ENCODE assay signal across 8 cellular contexts in genomic region chr4:52712172-52712990, GRCh38. TPM values are rescaled to one million over a fixed set of nuclear protein-coding genes. Genes with fewer than 3 reads are reported as not detected.
DNase-seq lines count a peak whose midpoint lies in the region; ATAC-seq and TF ChIP-seq lines count a peak whose summit lies in the region.

No MANE protein-coding gene starts in this region.

- H3K4me1 Mint-ChIP-seq in activated B cell treated with CpG ODN at 0.5 μM for 24 hours (peaks cover 64% of the 10 kb centered on the region), immature natural killer cell (peaks cover 30 to 46% of the 10 kb centered on the region in 2 donors)

- peak overlapping the region; percentile 92 for H3K4me3 Mint-ChIP-seq in activated B cell treated with CpG ODN at 0.5 μM for 24 hours
- peak overlapping the region; percentile 86 to 91 (median 87) for H3K4me3 Mint-ChIP-seq in immature natural killer cell

- peaks cover 45% of the 10 kb centered on the region for H3K36me3 Mint-ChIP-seq in activated B cell treated with CpG ODN at 0.5 μM for 24 hours (ENCODE audit: low read depth)
- H3K36me3 Mint-ChIP-seq in immature natural killer cell = peaks cover 3 to 9% (median 3%) of the 10 kb centered on the region in 3 donors

- H3K27me3 Mint-ChIP-seq in activated B cell treated with CpG ODN at 0.5 μM for 24 hours (no peaks in the 10 kb centered on the region), immature natural killer cell (ENCODE audit: low read depth in 3 of 3) (peaks cover 0 to 6% (median 0%) of the 10 kb centered on the region in 3 donors)

- H3K27ac Mint-ChIP-seq in activated B cell treated with CpG ODN at 0.5 μM for 24 hours (peak overlapping the region; percentile 95), immature natural killer cell (peak overlapping the region in 5 of 6 donors; percentile 73 to 91 (median 82))

- POLR2A ChIA-PET in AG04450 (lab: Yijun Ruan, JAX) (interaction anchor here (0.6 to 2.3 kb wide), 10 partner anchors 9 to 1543 kb away, joined by 3 to 39 read pairs (median 4); partner anchors contain the start of gene USP46), activated B cell treated with CpG ODN at 0.5 μM for 24 hours (lab: Charles Lee) (interaction anchor here (0.6 to 3.7 kb wide), 21 partner anchors 8 to 1036 kb away, joined by 3 to 130 read pairs (median 5); partner anchors contain the start of genes DCUN1D4, ERVMER34-1, SGCB and USP46)

- H3K27ac ChIP-seq in AG04450 (ENCODE audit: low read depth, low read length) (peak overlapping the region; percentile 33), caudate nucleus (ENCODE audit: low read depth, low read length) (peak overlapping the region; percentile 74)

- peaks cover 2% of the 10 kb centered on the region for H3K27me3 ChIP-seq in AG04450 (ENCODE audit: control insufficient read depth, insufficient read depth, low read length)

- H3K4me3 ChIP-seq in AG04450 (ENCODE audit: low read depth, low read length) = peak overlapping the region; percentile 90

- DNase-seq in AG04450 (ENCODE audit: low read depth, low spot score) (peak; percentile 81), NCI-H2196 treated with DMSO at 0.1 percent for 48 hours (lab: John Stamatoyannopoulos, UW; ENCODE audit: unreplicated experiment) (peak; percentile 97), activated B cell treated with CpG ODN at 0.5 μM for 24 hours (peak; percentile 92), caudate nucleus (lab: John Stamatoyannopoulos, UW) (peak; percentile 53 to 99 (median 98)), immature natural killer cell (peak; percentile 91 to 93 (median 92)), smooth muscle cell of the brain vasculature (ENCODE audit: low read depth, low spot score) (peak; percentile 88)

- intact Hi-C loops in activated B cell treated with CpG ODN at 0.5 μM for 24 hours (cut with micrococcal nuclease) = loop anchor here (1.0 to 2.0 kb wide), 8 partner anchors 10 to 1352 kb away; partner anchors contain the start of genes CHIC2, DCUN1D4, RASL11B and SPATA18

- CTCF ChIA-PET in AG04450 (lab: Charles Lee) = interaction anchor here (0.8 to 3.8 kb wide), 4 partner anchors 10 to 276 kb away, joined by 3 to 31 read pairs (median 9); no protein-coding TSS in a partner anchor
- CTCF ChIA-PET in activated B cell treated with CpG ODN at 0.5 μM for 24 hours (lab: Charles Lee) = interaction anchor here (0.6 to 2.3 kb wide), 3 partner anchors 10 to 125 kb away, joined by 3 to 7 read pairs (median 3); no protein-coding TSS in a partner anchor

- no peaks in the 10 kb centered on the region for H3K9me3 Mint-ChIP-seq in activated B cell treated with CpG ODN at 0.5 μM for 24 hours
- H3K9me3 Mint-ChIP-seq in immature natural killer cell = no peaks in the 10 kb centered on the region

- H3K9me3 ChIP-seq in AG04450 (ENCODE audit: control insufficient read depth, insufficient read depth, low read length) = no peaks in the 10 kb centered on the region

- no peak for TF ChIP-seq CTCF in AG04450 (IDR thresholded peaks at IDR 0.05; ENCODE audit: low read depth, low read length)
- TF ChIP-seq CTCF in activated B cell treated with CpG ODN at 0.5 μM for 24 hours (IDR thresholded peaks at IDR 0.05) = no peak

- ATAC-seq in GM18907 (IDR thresholded peaks at IDR 0.05; ENCODE audit: unreplicated experiment) (peak; percentile 94), HG03139 (IDR thresholded peaks at IDR 0.05; ENCODE audit: unreplicated experiment) (peak; percentile 88), activated B cell treated with CpG ODN at 0.5 μM for 24 hours (ENCODE audit: low read depth) (peak; percentile 94)

RNA-seq across cellular contexts. Expression of gene ERVMER34-1, which starts 38.8 kb away (rescaled TPM):
- polyA plus RNA-seq in AG04450 (2011; rRNA removed) (0.20 and 0.26 TPM in 2 replicates), immature natural killer cell (not detected)
- polyA minus RNA-seq in AG04450 (2011; rRNA and poly(A)+ RNA removed) = 0.18 and 0.35 TPM in 2 replicates
- not detected in 2 replicates for total RNA-seq in activated B cell treated with CpG ODN at 0.5 μM for 24 hours

RNA-seq across cellular contexts. Expression of gene USP46, which starts 53.3 kb away (rescaled TPM):
- 66.6 and 69.1 TPM in 2 replicates for polyA plus RNA-seq in AG04450 (2011; rRNA removed)
- 83.6 and 83.8 TPM in 2 replicates for polyA minus RNA-seq in AG04450 (2011; rRNA and poly(A)+ RNA removed)
- total RNA-seq in activated B cell treated with CpG ODN at 0.5 μM for 24 hours = 12.6 and 13.3 TPM in 2 replicates
- 1 to 10 TPM in 2 of 3 donors, not detected in 1; 2.1 to 3.6 TPM for polyA plus RNA-seq in immature natural killer cell

Comparison
In these comparisons a context has a peak if more than half of its experiments do, and no peak if none do; other contexts are left out.
1. Peak in every context shown above with its lines: DNase-seq, ATAC-seq, H3K4me3 ChIP-seq and H3K27ac ChIP-seq.
2. RNA of gene USP46, which starts 53.3 kb away (polyA plus RNA-seq): 66.6 to 69.1 TPM in AG04450; 2.1 to 3.6 TPM in immature natural killer cell; every median in the first group is over 10 times any median in the second.